In genomic region chr11:6443269-6444003, GRCh38 we compare ENCODE assay signal across 8 cellular contexts. TPM values are rescaled to one million over a fixed set of nuclear protein-coding genes. Genes with fewer than 3 reads are reported as not detected.
DNase-seq lines count a peak whose midpoint lies in the region; ATAC-seq and TF ChIP-seq lines count a peak whose summit lies in the region.

No MANE protein-coding gene starts in this region.

- ATAC-seq in HG02759 (IDR thresholded peaks at IDR 0.05; ENCODE audit: unreplicated experiment): peak; percentile 74
- peak; percentile 68 for ATAC-seq in stimulated activated memory B cell treated with anti-CD40 and anti-IgM and Interleukin-4, amounts not matched to agents 10 μg/mL and 1 μg/mL and 100 μg/mL, for 72 hours

- H3K27ac ChIP-seq in endodermal cell (ENCODE audit: low read depth, low read length): no peak overlapping the region

- no peaks in the 10 kb centered on the region for H3K36me3 Mint-ChIP-seq in activated CD4-positive, alpha-beta memory T cell treated with anti-CD3 and anti-CD28 coated beads for 36 hours
- no peaks in the 10 kb centered on the region for H3K36me3 Mint-ChIP-seq in endodermal cell (ENCODE audit: low read depth)
- H3K36me3 Mint-ChIP-seq in stimulated activated memory B cell treated with anti-CD40 and anti-IgM and Interleukin-4, amounts not matched to agents 10 μg/mL and 1 μg/mL and 100 μg/mL, for 72 hours: no peaks in the 10 kb centered on the region

- H3K4me3 Mint-ChIP-seq in activated CD4-positive, alpha-beta memory T cell treated with anti-CD3 and anti-CD28 coated beads for 36 hours: no peak overlapping the region
- H3K4me3 Mint-ChIP-seq in endodermal cell: no peak overlapping the region
- H3K4me3 Mint-ChIP-seq in stimulated activated memory B cell treated with anti-CD40 and anti-IgM and Interleukin-4, amounts not matched to agents 10 μg/mL and 1 μg/mL and 100 μg/mL, for 72 hours: no peak overlapping the region

- H3K27me3 ChIP-seq in endodermal cell (ENCODE audit: control insufficient read depth, insufficient read depth, low read length, poor library complexity, severe bottlenecking): no peaks in the 10 kb centered on the region

- H3K9me3 ChIP-seq in endodermal cell (ENCODE audit: control insufficient read depth, low read length): no peaks in the 10 kb centered on the region

- no peak overlapping the region for H3K9ac ChIP-seq in endodermal cell (ENCODE audit: extremely low read depth, low read length, poor library complexity, severe bottlenecking)

- H3K4me3 ChIP-seq in endodermal cell (ENCODE audit: low read length): no peak overlapping the region

- POLR2A ChIA-PET in activated CD4-positive, alpha-beta memory T cell treated with anti-CD3 and anti-CD28 coated beads for 36 hours (lab: Charles Lee): interaction anchor here (0.5 to 2.0 kb wide), 7 partner anchors 14 to 148 kb away, joined by 3 to 14 read pairs (median 3); partner anchors contain the start of gene SMPD1

- no peaks in the 10 kb centered on the region for H3K4me1 Mint-ChIP-seq in activated CD4-positive, alpha-beta memory T cell treated with anti-CD3 and anti-CD28 coated beads for 36 hours (ENCODE audit: low read depth)
- H3K4me1 Mint-ChIP-seq in endodermal cell: peaks cover 6% of the 10 kb centered on the region
- no peaks in the 10 kb centered on the region for H3K4me1 Mint-ChIP-seq in stimulated activated memory B cell treated with anti-CD40 and anti-IgM and Interleukin-4, amounts not matched to agents 10 μg/mL and 1 μg/mL and 100 μg/mL, for 72 hours

- CTCF ChIA-PET in activated CD4-positive, alpha-beta memory T cell treated with anti-CD3 and anti-CD28 coated beads for 36 hours (lab: Charles Lee): interaction anchor here (0.5 to 11.5 kb wide), 44 partner anchors 9 to 302 kb away, joined by 3 to 661 read pairs (median 5); partner anchors contain the start of genes APBB1, ARFIP2, MRPL17 and SMPD1

- no peaks in the 10 kb centered on the region for H3K27me3 Mint-ChIP-seq in activated CD4-positive, alpha-beta memory T cell treated with anti-CD3 and anti-CD28 coated beads for 36 hours
- no peaks in the 10 kb centered on the region for H3K27me3 Mint-ChIP-seq in endodermal cell (ENCODE audit: insufficient read depth)
- no peaks in the 10 kb centered on the region for H3K27me3 Mint-ChIP-seq in stimulated activated memory B cell treated with anti-CD40 and anti-IgM and Interleukin-4, amounts not matched to agents 10 μg/mL and 1 μg/mL and 100 μg/mL, for 72 hours

- DNase-seq in NCI-H526 (lab: John Stamatoyannopoulos, UW): peak; percentile 49 to 81
- DNase-seq in NCI-H526 treated with DMSO at 0.1 percent for 48 hours (lab: John Stamatoyannopoulos, UW): no peak
- DNase-seq in NCI-H446 treated with DMSO at 0.1 percent for 48 hours (lab: John Stamatoyannopoulos, UW): peak; percentile 12
- peak; percentile 66 for DNase-seq in activated CD4-positive, alpha-beta memory T cell treated with anti-CD3 and anti-CD28 coated beads for 36 hours
- peak; percentile 86 for DNase-seq in endodermal cell
- peak; percentile 52 for DNase-seq in myocyte (ENCODE audit: low read depth)

- peaks cover 21% of the 10 kb centered on the region for H3K4me1 ChIP-seq in endodermal cell (ENCODE audit: control insufficient read depth, insufficient read depth, low read length)

- H3K27ac Mint-ChIP-seq in activated CD4-positive, alpha-beta memory T cell treated with anti-CD3 and anti-CD28 coated beads for 36 hours: no peak overlapping the region
- H3K27ac Mint-ChIP-seq in endodermal cell: no peak overlapping the region
- H3K27ac Mint-ChIP-seq in stimulated activated memory B cell treated with anti-CD40 and anti-IgM and Interleukin-4, amounts not matched to agents 10 μg/mL and 1 μg/mL and 100 μg/mL, for 72 hours: no peak overlapping the region

- 14 to 26% methylated on average over 3 to 5 of the region's 5 CpGs for WGBS in endodermal cell (ENCODE audit: insufficient coverage in 1 of 2, insufficient read length in 1 of 2), 2 experiments

- H3K36me3 ChIP-seq in endodermal cell (ENCODE audit: control insufficient read depth, insufficient read depth, low read length): no peaks in the 10 kb centered on the region

- TF ChIP-seq CTCF in endodermal cell (conservative IDR thresholded peaks at IDR 0.05): peak; percentile 91

- intact Hi-C loops in activated CD4-positive, alpha-beta memory T cell treated with anti-CD3 and anti-CD28 coated beads for 36 hours (cut with micrococcal nuclease): loop anchor here (1.0 to 2.0 kb wide), 5 partner anchors 24 to 64 kb away; partner anchors contain the start of gene APBB1

- H3K9me3 Mint-ChIP-seq in activated CD4-positive, alpha-beta memory T cell treated with anti-CD3 and anti-CD28 coated beads for 36 hours: no peaks in the 10 kb centered on the region
- H3K9me3 Mint-ChIP-seq in endodermal cell: no peaks in the 10 kb centered on the region
- H3K9me3 Mint-ChIP-seq in stimulated activated memory B cell treated with anti-CD40 and anti-IgM and Interleukin-4, amounts not matched to agents 10 μg/mL and 1 μg/mL and 100 μg/mL, for 72 hours: no peaks in the 10 kb centered on the region

RNA-seq across cellular contexts. Expression of gene HPX, which starts 2.6 kb away (rescaled TPM):
- under 1 TPM in 1 of 2 experiments, not detected in 1; 0.56 TPM for total RNA-seq in activated CD4-positive, alpha-beta memory T cell treated with anti-CD3 and anti-CD28 coated beads for 36 hours
- total RNA-seq in endodermal cell (1 to 10 TPM; 3.9 to 6.0 TPM), myocyte (not detected in 2 replicates)
- 2.6 TPM for polyA plus RNA-seq in endodermal cell (2013, experiment 1 of 2)
- polyA plus RNA-seq in endodermal cell (2013, experiment 2 of 2): 2.3 TPM
- polyA plus RNA-seq in myocyte (2012): 0.24 TPM

RNA-seq across cellular contexts. Expression of gene APBB1, which starts 24.5 kb away (rescaled TPM):
- total RNA-seq in activated CD4-positive, alpha-beta memory T cell treated with anti-CD3 and anti-CD28 coated beads for 36 hours: 10 to 100 TPM; 51.6 to 55.3 TPM
- total RNA-seq in endodermal cell: 10 to 100 TPM; 51.5 to 51.6 TPM
- 58.5 TPM for polyA plus RNA-seq in endodermal cell (2013, experiment 1 of 2)
- 58.3 TPM for polyA plus RNA-seq in endodermal cell (2013, experiment 2 of 2)
- total RNA-seq in myocyte: 16.4 and 18.4 TPM in 2 replicates
- 27.9 TPM for polyA plus RNA-seq in myocyte (2012)

RNA-seq across cellular contexts. Expression of gene TRIM3, which starts 30.3 kb away (rescaled TPM):
- total RNA-seq in activated CD4-positive, alpha-beta memory T cell treated with anti-CD3 and anti-CD28 coated beads for 36 hours: 1 to 10 TPM; 6.4 to 8.0 TPM
- 10 to 100 TPM; 13.0 to 18.0 TPM for total RNA-seq in endodermal cell
- 19.9 TPM for polyA plus RNA-seq in endodermal cell (2013, experiment 1 of 2)
- polyA plus RNA-seq in endodermal cell (2013, experiment 2 of 2): 17.8 TPM
- 17.7 and 28.2 TPM in 2 replicates for total RNA-seq in myocyte
- 20.1 TPM for polyA plus RNA-seq in myocyte (2012)

RNA-seq across cellular contexts. Expression of gene ARFIP2, which starts 37.7 kb away (rescaled TPM):
- 10 to 100 TPM; 35.1 to 37.8 TPM for total RNA-seq in activated CD4-positive, alpha-beta memory T cell treated with anti-CD3 and anti-CD28 coated beads for 36 hours
- total RNA-seq in endodermal cell (10 to 100 TPM; 56.5 to 56.8 TPM), myocyte (37.9 and 47.1 TPM in 2 replicates)
- 37.3 TPM for polyA plus RNA-seq in endodermal cell (2013, experiment 1 of 2)
- 32.9 TPM for polyA plus RNA-seq in endodermal cell (2013, experiment 2 of 2)
- polyA plus RNA-seq in myocyte (2012): 65.3 TPM

RNA-seq across cellular contexts. Expression of gene TIMM10B, which starts 37.9 kb away (rescaled TPM):
- 10 to 100 TPM; 40.2 to 41.3 TPM for total RNA-seq in activated CD4-positive, alpha-beta memory T cell treated with anti-CD3 and anti-CD28 coated beads for 36 hours
- total RNA-seq in endodermal cell: 10 to 100 TPM; 29.6 to 30.5 TPM
- 32.9 TPM for polyA plus RNA-seq in endodermal cell (2013, experiment 1 of 2)
- polyA plus RNA-seq in endodermal cell (2013, experiment 2 of 2): 27.5 TPM
- total RNA-seq in myocyte: 31.5 and 35.3 TPM in 2 replicates
- polyA plus RNA-seq in myocyte (2012): 29.6 TPM
